ENCODE assay signal across 19 cellular contexts in genomic region chr2:218343591-218343990, GRCh38. TPM values are rescaled to one million over a fixed set of nuclear protein-coding genes. Genes with fewer than 3 reads are reported as not detected.
DNase-seq lines count a peak whose midpoint lies in the region; ATAC-seq, FAIRE-seq and TF ChIP-seq lines count a peak whose summit lies in the region.
"Had no signal": no experiment of that assay in that cellular context is flagged by ENCODE, and none has a peak within 500 bp of the region (broad histone marks: within the 10 kb centered on the region; RNA-seq: fewer than 3 reads in every experiment).

No MANE protein-coding gene starts in this region.

- peaks cover 6% of the 10 kb centered on the region for H3K36me3 Mint-ChIP-seq in stimulated activated memory B cell treated with anti-CD40 and anti-IgM and Interleukin-4, amounts not matched to agents 10 μg/mL and 1 μg/mL and 100 μg/mL, for 72 hours
- H3K36me3 Mint-ChIP-seq: natural killer cell had no signal

- intact Hi-C loops in aorta (cut with DNase I) (no loop called here), gastrocnemius medialis (cut with DNase I; ENCODE audit: low total_unique reads) (no loop called here)

- H3K27me3 ChIP-seq in adipocyte (replicated peaks; ENCODE audit: control insufficient read depth, insufficient read depth, low read length) (peaks cover 3% of the 10 kb centered on the region), foreskin keratinocyte (no peaks in the 10 kb centered on the region), aorta (ENCODE audit: control insufficient read depth in 1 of 2, insufficient read depth in 2 of 2, low read length in 1 of 2) (no peaks in the 10 kb centered on the region), gastrocnemius medialis (no peaks in the 10 kb centered on the region)
- H3K27me3 ChIP-seq: testis had no signal

- no peak overlapping the region for H3K9ac ChIP-seq in adipocyte (ENCODE audit: low read length)

- H3K36me3 ChIP-seq in adipocyte (ENCODE audit: control insufficient read depth, insufficient read depth, low read length, severe bottlenecking) (no peaks in the 10 kb centered on the region), aorta (ENCODE audit: control insufficient read depth in 1 of 2, insufficient read depth in 2 of 2, low read length in 1 of 2) (no peaks in the 10 kb centered on the region), gastrocnemius medialis (no peaks in the 10 kb centered on the region)

- WGBS in aorta, 2 donors = 3 to 5% methylated on average over 2 to 3 of the region's 3 CpGs

- H3K27ac ChIP-seq in foreskin keratinocyte = no peak overlapping the region
- peak overlapping the region in 1 of 2 donors; percentile 73 for H3K27ac ChIP-seq in aorta (ENCODE audit: low read depth in 1 of 2, low read length in 2 of 2)
- no peak overlapping the region for H3K27ac ChIP-seq in gastrocnemius medialis
- H3K27ac ChIP-seq: testis had no signal

- H3K9me3 Mint-ChIP-seq in stimulated activated memory B cell treated with anti-CD40 and anti-IgM and Interleukin-4, amounts not matched to agents 10 μg/mL and 1 μg/mL and 100 μg/mL, for 72 hours = no peaks in the 10 kb centered on the region
- H3K9me3 Mint-ChIP-seq: activated CD4-positive, alpha-beta memory T cell treated with anti-CD3 and anti-CD28 coated beads, Interleukin-2, amount 10 ng/mL, durations not matched to agents 7 days and 5 days; natural killer cell; T-helper 2 cell treated with Interferon-gamma antibody and Interleukin-4, amounts not matched to agents 5 μg/mL and 100 μg/mL, for 36 hours had no signal

- no peak for FAIRE-seq in H54 (lab: Jason Lieb, UNC)
- FAIRE-seq: colon, frontal cortex, GM12891 had no signal

- peak; percentile 67 for DNase-seq in H54 (ENCODE audit: insufficient read length, low spot score)
- DNase-seq in adipocyte (ENCODE audit: low read depth) = peak; percentile 75
- DNase-seq in foreskin keratinocyte = peak in 1 of 2 donors; percentile 55
- peak; percentile 83 to 87 for DNase-seq in aorta
- no peak for DNase-seq in anterior cingulate cortex (lab: John Stamatoyannopoulos, UW)
- no peak for DNase-seq in gastrocnemius medialis
- DNase-seq: activated CD4-positive, alpha-beta memory T cell treated with anti-CD3 and anti-CD28 coated beads, Interleukin-2, amount 10 ng/mL, durations not matched to agents 7 days and 5 days; activated naive CD4-positive, alpha-beta T cell; DMS153; natural killer cell; NCI-H345; testis had no signal

- H3K27ac Mint-ChIP-seq in stimulated activated memory B cell treated with anti-CD40 and anti-IgM and Interleukin-4, amounts not matched to agents 10 μg/mL and 1 μg/mL and 100 μg/mL, for 72 hours = no peak overlapping the region
- H3K27ac Mint-ChIP-seq: activated CD4-positive, alpha-beta memory T cell treated with anti-CD3 and anti-CD28 coated beads, Interleukin-2, amount 10 ng/mL, durations not matched to agents 7 days and 5 days; natural killer cell; T-helper 2 cell treated with Interferon-gamma antibody and Interleukin-4, amounts not matched to agents 5 μg/mL and 100 μg/mL, for 36 hours had no signal

- no peak for TF ChIP-seq POLR2A in H54 (IDR thresholded peaks at IDR 0.05; ENCODE audit: low read depth, low read length)
- TF ChIP-seq POLR2A in gastrocnemius medialis (IDR thresholded peaks at IDR 0.05) = no peak

- no peaks in the 10 kb centered on the region for H3K9me3 ChIP-seq in adipocyte (ENCODE audit: control insufficient read depth, low read length)
- no peaks in the 10 kb centered on the region for H3K9me3 ChIP-seq in aorta (ENCODE audit: control insufficient read depth, low read length)
- no peaks in the 10 kb centered on the region for H3K9me3 ChIP-seq in gastrocnemius medialis
- H3K9me3 ChIP-seq: testis had no signal

- in situ Hi-C loops in gastrocnemius medialis (cut with MboI; ENCODE audit: low sequenced_read_pairs in 4 of 4) = no loop called here

- H3K27me3 Mint-ChIP-seq in stimulated activated memory B cell treated with anti-CD40 and anti-IgM and Interleukin-4, amounts not matched to agents 10 μg/mL and 1 μg/mL and 100 μg/mL, for 72 hours = no peaks in the 10 kb centered on the region
- H3K27me3 Mint-ChIP-seq: activated CD4-positive, alpha-beta memory T cell treated with anti-CD3 and anti-CD28 coated beads, Interleukin-2, amount 10 ng/mL, durations not matched to agents 7 days and 5 days had no signal

- ATAC-seq in foreskin keratinocyte (peak; percentile 70), aorta (ENCODE audit: low FRiP score) (peak; percentile 79), gastrocnemius medialis (no peak)
- no peak for ATAC-seq in stimulated activated memory B cell treated with anti-CD40 and anti-IgM and Interleukin-4, amounts not matched to agents 10 μg/mL and 1 μg/mL and 100 μg/mL, for 72 hours

- H3K4me1 Mint-ChIP-seq in stimulated activated memory B cell treated with anti-CD40 and anti-IgM and Interleukin-4, amounts not matched to agents 10 μg/mL and 1 μg/mL and 100 μg/mL, for 72 hours = no peaks in the 10 kb centered on the region
- H3K4me1 Mint-ChIP-seq: activated CD4-positive, alpha-beta memory T cell treated with anti-CD3 and anti-CD28 coated beads, Interleukin-2, amount 10 ng/mL, durations not matched to agents 7 days and 5 days had no signal

- no peak overlapping the region for H3K4me3 Mint-ChIP-seq in stimulated activated memory B cell treated with anti-CD40 and anti-IgM and Interleukin-4, amounts not matched to agents 10 μg/mL and 1 μg/mL and 100 μg/mL, for 72 hours
- H3K4me3 Mint-ChIP-seq: activated CD4-positive, alpha-beta memory T cell treated with anti-CD3 and anti-CD28 coated beads, Interleukin-2, amount 10 ng/mL, durations not matched to agents 7 days and 5 days; natural killer cell; T-helper 2 cell treated with Interferon-gamma antibody and Interleukin-4, amounts not matched to agents 5 μg/mL and 100 μg/mL, for 36 hours had no signal

- peaks cover 12% of the 10 kb centered on the region for H3K4me1 ChIP-seq in adipocyte (ENCODE audit: control insufficient read depth, insufficient read depth, low read length)
- H3K4me1 ChIP-seq in foreskin keratinocyte = no peaks in the 10 kb centered on the region
- H3K4me1 ChIP-seq in aorta (ENCODE audit: control insufficient read depth in 1 of 2, insufficient read depth in 2 of 2, low read length in 2 of 2) = peaks cover 2 to 6% of the 10 kb centered on the region in 2 donors
- H3K4me1 ChIP-seq in gastrocnemius medialis = no peaks in the 10 kb centered on the region
- H3K4me1 ChIP-seq: testis had no signal

- no peak for TF ChIP-seq CTCF in foreskin keratinocyte (conservative IDR thresholded peaks at IDR 0.05)
- TF ChIP-seq CTCF in gastrocnemius medialis (IDR thresholded peaks at IDR 0.05 in 4 of 5, conservative IDR thresholded peaks at IDR 0.05 in 1 of 5) = no peak

- no peak overlapping the region for H3K4me3 ChIP-seq in adipocyte (ENCODE audit: low read length)
- H3K4me3 ChIP-seq in aorta (ENCODE audit: low read length in 2 of 2) = no peak overlapping the region
- H3K4me3 ChIP-seq in gastrocnemius medialis = no peak overlapping the region
- H3K4me3 ChIP-seq: testis had no signal

RNA-seq across cellular contexts. Expression of gene CATIP, which starts 13.1 kb away (rescaled TPM):
- total RNA-seq in foreskin keratinocyte (not detected in 2 replicates), aorta (not detected), gastrocnemius medialis (not detected)
- polyA plus RNA-seq in foreskin keratinocyte (not detected in 2 replicates), aorta (under 1 TPM; 0.03 to 0.50 TPM)
- total RNA-seq: activated CD4-positive, alpha-beta memory T cell treated with anti-CD3 and anti-CD28 coated beads, Interleukin-2, amount 10 ng/mL, durations not matched to agents 7 days and 5 days; frontal cortex; H4; kidney epithelial cell had no signal

RNA-seq across cellular contexts. Expression of gene SLC11A1, which starts 38.5 kb away (rescaled TPM):
- total RNA-seq in foreskin keratinocyte = 0.81 and 1.0 TPM in 2 replicates
- 0.91 and 1.0 TPM in 2 replicates for polyA plus RNA-seq in foreskin keratinocyte
- total RNA-seq in aorta = 10 to 100 TPM; 40.1 to 56.1 TPM
- polyA plus RNA-seq in aorta = 1 to 10 TPM; 1.9 to 4.1 TPM
- 1 to 10 TPM; 1.1 to 6.3 (median 4.5) TPM for total RNA-seq in gastrocnemius medialis

RNA-seq across cellular contexts. Expression of gene TMBIM1, which starts 51.3 kb away (rescaled TPM):
- total RNA-seq in foreskin keratinocyte = 435 and 443 TPM in 2 replicates
- 367 and 396 TPM in 2 replicates for polyA plus RNA-seq in foreskin keratinocyte
- total RNA-seq in aorta = 100 to 1,000 TPM; 264 to 294 TPM
- polyA plus RNA-seq in aorta = 100 to 1,000 TPM; 100 to 159 TPM
- total RNA-seq in gastrocnemius medialis = 100 to 1,000 TPM; 142 to 296 (median 215) TPM

RNA-seq across cellular contexts. Expression of gene CTDSP1, which starts 56.1 kb away (rescaled TPM):
- 59.0 and 59.1 TPM in 2 replicates for total RNA-seq in foreskin keratinocyte
- 50.0 and 55.6 TPM in 2 replicates for polyA plus RNA-seq in foreskin keratinocyte
- total RNA-seq in aorta = 100 to 1,000 TPM; 141 to 162 TPM
- polyA plus RNA-seq in aorta = 100 to 1,000 TPM in 1 of 2 donors, 10 to 100 TPM in 1; 61.6 to 137 TPM
- total RNA-seq in gastrocnemius medialis = 10 to 100 TPM; 46.7 to 77.4 (median 53.6) TPM

Comparison
In these comparisons a context has a peak if more than half of its experiments do, and no peak if none do; other contexts are left out.
1. DNase-seq: peak in H54 (single experiment), adipocyte (single experiment) and aorta (2 of 2); none in anterior cingulate cortex (0 of 58) and gastrocnemius medialis (0 of 2).
2. ATAC-seq: peak in foreskin keratinocyte (single experiment) and aorta (single experiment); none in stimulated activated memory B cell treated with anti-CD40 and anti-IgM and Interleukin-4, amounts not matched to agents 10 μg/mL and 1 μg/mL and 100 μg/mL, for 72 hours (single experiment) and gastrocnemius medialis (0 of 2).
3. RNA of gene SLC11A1, which starts 38.5 kb away (total RNA-seq): 40.1 to 56.1 TPM in aorta; 1.1 to 6.3 TPM in gastrocnemius medialis and 0.81 to 1.0 TPM in foreskin keratinocyte; every median in the first group is over 4 times any median in the second.